In the genomic region with DNA sequence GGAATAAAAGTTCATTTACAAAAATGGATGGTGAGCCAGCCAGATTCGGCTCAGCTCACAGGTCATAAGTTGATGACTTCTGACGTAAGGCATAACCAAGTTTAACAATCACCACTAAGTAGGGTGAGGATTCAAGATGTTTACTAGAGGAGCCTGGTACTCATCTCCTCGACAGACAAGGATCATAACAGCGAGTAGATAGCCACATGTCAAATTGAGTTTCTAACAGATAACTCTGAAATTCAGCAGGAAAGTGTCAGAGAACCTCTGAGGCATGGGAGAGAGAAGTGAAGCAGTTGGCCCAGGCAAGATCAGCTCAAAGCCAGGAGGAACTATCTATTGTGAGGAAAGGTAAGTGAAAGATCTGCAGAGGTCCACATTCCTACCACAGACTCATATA, we compare ENCODE assay signal across 29 cellular contexts.
"Had no signal": no experiment of that assay in that cellular context is flagged by ENCODE, and none has a peak within 500 bp of the region (broad histone marks: within the 10 kb centered on the region; RNA-seq: fewer than 3 reads in every experiment).

No MANE protein-coding gene starts in this region.

- H3K27me3 Mint-ChIP-seq: naive thymus-derived CD8-positive, alpha-beta T cell; stimulated activated memory B cell treated with anti-CD40 and anti-IgM and Interleukin-4, amounts not matched to agents 10 μg/mL and 1 μg/mL and 100 μg/mL, for 72 hours; stimulated activated naive CD8-positive, alpha-beta T cell treated with anti-CD3 and anti-CD28 coated beads, Interleukin-15, amount 100 ng/mL, for 72 hours had no signal

- H3K9me3 ChIP-seq: lower lobe of right lung, neutrophil, thyroid gland, transverse colon, vagina had no signal

- H3K27me3 ChIP-seq: left lung, neural progenitor cell, neutrophil, right atrium auricular region, right lobe of liver, thyroid gland, transverse colon, upper lobe of left lung, vagina had no signal

- H3K4me3 Mint-ChIP-seq: immature natural killer cell; nephron; neural progenitor cell; stimulated activated memory B cell treated with anti-CD40 and anti-IgM and Interleukin-4, amounts not matched to agents 10 μg/mL and 1 μg/mL and 100 μg/mL, for 72 hours; stimulated activated naive CD8-positive, alpha-beta T cell treated with anti-CD3 and anti-CD28 coated beads, Interleukin-15, amount 100 ng/mL, for 72 hours had no signal

- H3K4me1 Mint-ChIP-seq: immature natural killer cell; neural progenitor cell; stimulated activated memory B cell treated with anti-CD40 and anti-IgM and Interleukin-4, amounts not matched to agents 10 μg/mL and 1 μg/mL and 100 μg/mL, for 72 hours had no signal

- H3K4me3 ChIP-seq: left lung, lower lobe of right lung, neural progenitor cell, right atrium auricular region, right lobe of liver, smooth muscle cell, thyroid gland, transverse colon, upper lobe of left lung, vagina had no signal

- H3K27ac ChIP-seq: left lung, lower lobe of right lung, neural progenitor cell, neutrophil, parathyroid adenoma, right atrium auricular region, right lobe of liver, thyroid gland, transverse colon, upper lobe of left lung, vagina had no signal

- DNase-seq: hippocampal formation; immature natural killer cell; kidney; left colon; left lung; lower lobe of right lung; mammary epithelial cell; mesenchymal stem cell; naive thymus-derived CD8-positive, alpha-beta T cell; occipital lobe; right lobe of liver; stimulated activated CD4-positive, alpha-beta T cell treated with anti-CD3 and anti-CD28 coated beads, Interleukin-1b, Interleukin-23, amount 100 ng/mL, for 48 hours; stimulated activated CD4-positive, alpha-beta T cell treated with anti-CD3 and anti-CD28 coated beads, Interleukin-2, amount 100 ng/mL, for 48 hours; stimulated activated CD4-positive, alpha-beta T cell treated with anti-CD3 and anti-CD28 coated beads, Interleukin-4, amount 100 ng/mL, for 4 hours; stimulated activated CD8-positive, alpha-beta memory T cell treated with anti-CD3 and anti-CD28 coated beads, Interleukin-4, amount 100 ng/mL, for 48 hours; stimulated activated naive CD4-positive, alpha-beta T cell treated with Interleukin-2 at 50 U/mL for 16 hours; stimulated activated naive CD8-positive, alpha-beta T cell treated with anti-CD3 and anti-CD28 coated beads, Interleukin-15, amount 100 ng/mL, for 72 hours; substantia nigra; thyroid gland; transverse colon; upper lobe of left lung had no signal

- H3K36me3 Mint-ChIP-seq: immature natural killer cell; stimulated activated memory B cell treated with anti-CD40 and anti-IgM and Interleukin-4, amounts not matched to agents 10 μg/mL and 1 μg/mL and 100 μg/mL, for 72 hours had no signal

- H3K36me3 ChIP-seq: left lung, lower lobe of right lung, neutrophil, right atrium auricular region, right lobe of liver, thyroid gland, transverse colon, upper lobe of left lung, vagina had no signal

- ATAC-seq: left colon; left lung; lower lobe of right lung; naive thymus-derived CD8-positive, alpha-beta T cell; stimulated activated memory B cell treated with anti-CD40 and anti-IgM and Interleukin-4, amounts not matched to agents 10 μg/mL and 1 μg/mL and 100 μg/mL, for 72 hours; stimulated activated naive CD8-positive, alpha-beta T cell treated with anti-CD3 and anti-CD28 coated beads, Interleukin-15, amount 100 ng/mL, for 72 hours had no signal

- H3K27ac Mint-ChIP-seq: immature natural killer cell; nephron; neural progenitor cell; stimulated activated memory B cell treated with anti-CD40 and anti-IgM and Interleukin-4, amounts not matched to agents 10 μg/mL and 1 μg/mL and 100 μg/mL, for 72 hours had no signal

- H3K4me1 ChIP-seq: left lung, lower lobe of right lung, neural progenitor cell, parathyroid adenoma, right atrium auricular region, right lobe of liver, thyroid gland, transverse colon, upper lobe of left lung, vagina had no signal
